15 cellular contexts compared by ENCODE assay signal in the genomic region with DNA sequence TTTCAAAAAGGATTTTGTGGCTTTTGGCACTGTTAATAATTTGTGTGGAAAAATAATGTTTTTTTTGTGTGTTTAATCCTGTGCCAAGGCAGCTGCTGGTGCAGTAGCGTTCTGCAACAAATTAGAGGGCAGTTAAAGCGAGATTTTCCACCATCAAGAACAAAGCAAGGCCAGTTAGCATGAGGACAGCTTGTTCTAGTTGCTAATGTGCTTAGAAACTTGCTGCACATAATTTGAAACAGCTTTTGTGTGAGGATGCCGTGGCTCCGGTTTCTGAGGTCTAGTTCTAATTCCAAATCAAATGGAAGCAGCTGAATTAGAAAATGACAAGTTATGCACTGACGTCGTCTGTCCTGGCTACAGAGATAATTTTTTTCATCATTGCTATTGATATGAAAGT.
A peak's percentile ranks its signal among the peaks of the same experiment; 100 is the strongest.
DNase-seq lines count a peak whose midpoint lies in the region; FAIRE-seq and TF ChIP-seq lines count a peak whose summit lies in the region.
"Had no signal": no experiment of that assay in that cellular context is flagged by ENCODE, and none has a peak within 500 bp of the region (broad histone marks: within the 10 kb centered on the region; RNA-seq: fewer than 3 reads in every experiment).

No MANE protein-coding gene starts in this region.

- FAIRE-seq in HTR-8/SVneo (lab: Jason Lieb, UNC) = no peak
- FAIRE-seq: keratinocyte had no signal

- no peak overlapping the region for H3K9ac ChIP-seq in endodermal cell (ENCODE audit: extremely low read depth, low read length, poor library complexity, severe bottlenecking)

- no peak overlapping the region for H3K4me3 ChIP-seq in endodermal cell (ENCODE audit: low read length)
- H3K4me3 ChIP-seq: body of pancreas had no signal

- H3K27ac ChIP-seq in endodermal cell (ENCODE audit: low read depth, low read length) = no peak overlapping the region
- H3K27ac ChIP-seq: body of pancreas, C4-2B had no signal

- H3K36me3 Mint-ChIP-seq in endodermal cell (ENCODE audit: low read depth) = no peaks in the 10 kb centered on the region
- H3K36me3 Mint-ChIP-seq: natural killer cell treated with Interleukin-12 subunit alpha and Interleukin-12 subunit beta and Interleukin-15 and Interleukin-18, amount 100 ng/mL, for 72 hours had no signal

- no peak overlapping the region for H3K4me3 Mint-ChIP-seq in endodermal cell
- H3K4me3 Mint-ChIP-seq: activated T-cell treated with anti-CD3 and anti-CD28 coated beads, Interleukin-2, amount 50 U/mL, for 4 hours; natural killer cell treated with Interleukin-12 subunit alpha and Interleukin-12 subunit beta and Interleukin-15 and Interleukin-18, amount 100 ng/mL, for 72 hours had no signal

- no peaks in the 10 kb centered on the region for H3K36me3 ChIP-seq in endodermal cell (ENCODE audit: control insufficient read depth, insufficient read depth, low read length)

- peaks cover 1% of the 10 kb centered on the region for H3K27me3 Mint-ChIP-seq in endodermal cell (ENCODE audit: insufficient read depth)
- H3K27me3 Mint-ChIP-seq: natural killer cell treated with Interleukin-12 subunit alpha and Interleukin-12 subunit beta and Interleukin-15 and Interleukin-18, amount 100 ng/mL, for 72 hours had no signal

- peak; percentile 72 for DNase-seq in AG09319 (ENCODE audit: extremely low read depth, low read depth)
- DNase-seq in NCI-H1105 treated with DMSO at 0.1 percent for 48 hours (lab: John Stamatoyannopoulos, UW) = peak; percentile 72
- DNase-seq in cerebellar cortex (ENCODE audit: low spot score) = peak; percentile 24
- DNase-seq in middle frontal gyrus (ENCODE audit: extremely low spot score, low spot score) = peak; percentile 27
- DNase-seq in AML-193 (lab: John Stamatoyannopoulos, UW) = no peak
- DNase-seq in endodermal cell = no peak
- no peak for DNase-seq in HTR-8/SVneo (ENCODE audit: insufficient read length, low spot score)
- DNase-seq in NCI-H345 treated with DMSO at 0.1 percent for 48 hours (lab: John Stamatoyannopoulos, UW; ENCODE audit: unreplicated experiment) = no peak
- DNase-seq: activated T-cell treated with anti-CD3 and anti-CD28 coated beads, Interleukin-2, amount 50 U/mL, for 4 hours; NK-92 treated with Interleukin-12 subunit alpha and Interleukin-12 subunit beta, amount 100 ng/mL, for 24 hours; stimulated activated CD4-positive, alpha-beta T cell treated with anti-CD3 and anti-CD28 coated beads, Interleukin-12 subunit alpha, Interleukin-12 subunit beta, amount 100 ng/mL, for 4 hours had no signal

- H3K27me3 ChIP-seq in endodermal cell (ENCODE audit: control insufficient read depth, insufficient read depth, low read length, poor library complexity, severe bottlenecking) = no peaks in the 10 kb centered on the region
- H3K27me3 ChIP-seq: body of pancreas had no signal

- H3K27ac Mint-ChIP-seq in endodermal cell = no peak overlapping the region
- H3K27ac Mint-ChIP-seq: natural killer cell treated with Interleukin-12 subunit alpha and Interleukin-12 subunit beta and Interleukin-15 and Interleukin-18, amount 100 ng/mL, for 72 hours had no signal

- H3K4me1 ChIP-seq in endodermal cell (ENCODE audit: control insufficient read depth, insufficient read depth, low read length) = peaks cover 6% of the 10 kb centered on the region
- H3K4me1 ChIP-seq: body of pancreas had no signal

- TF ChIP-seq CTCF in AG09319 (IDR thresholded peaks at IDR 0.05; ENCODE audit: low read depth, low read length) (no peak), endodermal cell (conservative IDR thresholded peaks at IDR 0.05) (no peak)

- H3K9me3 Mint-ChIP-seq in endodermal cell = no peaks in the 10 kb centered on the region
- H3K9me3 Mint-ChIP-seq: activated T-cell treated with anti-CD3 and anti-CD28 coated beads, Interleukin-2, amount 50 U/mL, for 4 hours; natural killer cell treated with Interleukin-12 subunit alpha and Interleukin-12 subunit beta and Interleukin-15 and Interleukin-18, amount 100 ng/mL, for 72 hours had no signal

- H3K9me3 ChIP-seq in endodermal cell (ENCODE audit: control insufficient read depth, low read length) = no peaks in the 10 kb centered on the region
- H3K9me3 ChIP-seq: body of pancreas had no signal

- WGBS in endodermal cell (ENCODE audit: insufficient coverage in 1 of 2, insufficient read length in 1 of 2), 2 experiments = 74 to 89% methylated on average over 4 to 6 of the region's 6 CpGs

- peaks cover 11% of the 10 kb centered on the region for H3K4me1 Mint-ChIP-seq in endodermal cell

Comparison
In these comparisons a context has a peak if more than half of its experiments do, and no peak if none do; other contexts are left out.
1. DNase-seq: peak in AG09319 (single experiment), NCI-H1105 treated with DMSO at 0.1 percent for 48 hours (single experiment), cerebellar cortex (single experiment) and middle frontal gyrus (single experiment); none in AML-193 (0 of 2), endodermal cell (single experiment), HTR-8/SVneo (single experiment) and NCI-H345 treated with DMSO at 0.1 percent for 48 hours (single experiment).